1 cellular context compared by ENCODE assay signal in genomic region chr15:64571857-64572291, GRCh38.
TF ChIP-seq lines count a peak whose summit lies in the region.

No MANE protein-coding gene starts in this region.

TF ChIP-seq in HepG2, 621 proteins besides CTCF, POLR2A, EP300 and RAD21 (continued from another document and continues in another):
- peak; percentile 24; the same call in 1 of the 2 replicates for TF ChIP-seq ARID5B (CRISPR knock-in tag; IDR thresholded peaks at IDR 0.05)
- no peak for TF ChIP-seq ZBTB14 (CRISPR knock-in tag; IDR thresholded peaks at IDR 0.05)
- no peak for TF ChIP-seq ZNF350 (CRISPR knock-in tag; IDR thresholded peaks at IDR 0.05; ENCODE audit: borderline replicate concordance, low read depth)
- no peak for TF ChIP-seq ZBTB40 (IDR thresholded peaks at IDR 0.05)
- no peak for TF ChIP-seq ZBTB40 (CRISPR knock-in tag; IDR thresholded peaks at IDR 0.05)
- TF ChIP-seq NCOR1 (IDR thresholded peaks at IDR 0.05; ENCODE audit: borderline replicate concordance, low read length): no peak
- TF ChIP-seq ZNF629 (CRISPR knock-in tag; conservative IDR thresholded peaks at IDR 0.05): 0 out of 2 replicates have a peak, but pooled peaks have one; percentile 23
- no peak for TF ChIP-seq ZFP91 (CRISPR knock-in tag; IDR thresholded peaks at IDR 0.05; ENCODE audit: borderline replicate concordance)
- TF ChIP-seq HMGXB3 (CRISPR knock-in tag; IDR thresholded peaks at IDR 0.05; ENCODE audit: borderline replicate concordance): no peak
- no peak for TF ChIP-seq HNF1A (IDR thresholded peaks at IDR 0.05; ENCODE audit: low read depth)
- TF ChIP-seq HNF1A (CRISPR knock-in tag; IDR thresholded peaks at IDR 0.05; ENCODE audit: borderline replicate concordance): no peak
- TF ChIP-seq SOX13 (IDR thresholded peaks at IDR 0.05): no peak
- TF ChIP-seq SOX13 (CRISPR knock-in tag; conservative IDR thresholded peaks at IDR 0.05 in 1 of 2, IDR thresholded peaks at IDR 0.05 in 1 of 2): peak in 1 of 2 experiments; percentile 30; a peak in 1 of 4 replicates
- no peak for TF ChIP-seq MZF1 (CRISPR knock-in tag; IDR thresholded peaks at IDR 0.05; ENCODE audit: borderline replicate concordance)
- TF ChIP-seq HNF4A (CRISPR knock-in tag; IDR thresholded peaks at IDR 0.05): peak; percentile 59; the same call in 1 of the 2 replicates
- TF ChIP-seq KDM2A (CRISPR knock-in tag; IDR thresholded peaks at IDR 0.05; ENCODE audit: borderline replicate concordance, low read depth): no peak
